In the genomic region with DNA sequence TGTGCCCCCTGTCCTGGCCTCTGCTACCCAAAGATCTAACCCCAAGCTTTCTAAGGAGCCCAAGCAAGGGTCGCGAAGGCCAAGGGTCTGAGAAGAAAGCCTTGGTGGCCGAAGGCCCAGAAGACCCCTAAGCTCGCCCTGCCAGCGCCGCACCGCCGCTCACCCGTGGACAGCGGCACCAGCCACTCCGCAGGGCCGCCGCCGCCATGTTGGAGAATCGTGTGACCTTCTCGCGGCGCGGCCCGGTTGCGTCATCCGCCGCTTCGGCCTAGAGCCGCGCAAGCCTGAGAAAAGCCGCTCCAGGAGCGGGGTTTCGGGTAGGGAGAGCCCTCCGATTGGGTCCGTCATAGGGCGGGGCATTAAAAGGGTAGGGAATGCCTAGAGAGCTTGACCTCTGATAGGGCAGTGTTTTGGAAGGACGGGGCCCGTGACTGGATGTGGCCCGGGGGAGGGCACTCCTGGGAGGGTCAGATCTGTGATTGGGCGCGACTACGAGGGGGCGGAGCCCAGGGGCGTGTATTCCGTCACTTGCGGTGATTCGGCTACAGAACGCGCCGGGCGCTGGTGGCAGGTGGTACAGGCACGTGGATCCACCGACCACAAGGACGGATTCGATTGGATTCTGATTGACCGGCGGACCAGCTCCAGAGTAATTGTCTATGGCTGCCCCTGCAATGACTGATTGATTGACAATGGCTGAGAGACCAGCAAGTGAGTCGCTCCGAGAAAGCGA, we compare ENCODE assay signal across 8 cellular contexts. TPM values are rescaled to one million over a fixed set of nuclear protein-coding genes. Genes with fewer than 3 reads are reported as not detected.
A peak's percentile ranks its signal among the peaks of the same experiment; 100 is the strongest.
DNase-seq lines count a peak whose midpoint lies in the region; ATAC-seq, FAIRE-seq and TF ChIP-seq lines count a peak whose summit lies in the region.

A gene with protein sequence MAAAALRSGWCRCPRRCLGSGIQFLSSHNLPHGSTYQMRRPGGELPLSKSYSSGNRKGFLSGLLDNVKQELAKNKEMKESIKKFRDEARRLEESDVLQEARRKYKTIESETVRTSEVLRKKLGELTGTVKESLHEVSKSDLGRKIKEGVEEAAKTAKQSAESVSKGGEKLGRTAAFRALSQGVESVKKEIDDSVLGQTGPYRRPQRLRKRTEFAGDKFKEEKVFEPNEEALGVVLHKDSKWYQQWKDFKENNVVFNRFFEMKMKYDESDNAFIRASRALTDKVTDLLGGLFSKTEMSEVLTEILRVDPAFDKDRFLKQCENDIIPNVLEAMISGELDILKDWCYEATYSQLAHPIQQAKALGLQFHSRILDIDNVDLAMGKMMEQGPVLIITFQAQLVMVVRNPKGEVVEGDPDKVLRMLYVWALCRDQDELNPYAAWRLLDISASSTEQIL (minus strand): TSS at position 223 of the 733 bp plus-strand sequence. CDS start 15 bp downstream, at position 208.

- TF ChIP-seq POLR2A in GM12892 (IDR thresholded peaks at IDR 0.05; ENCODE audit: low read depth, low read length) (peak; percentile 97), adrenal gland (IDR thresholded peaks at IDR 0.05) (peak; percentile 56 to 90), heart left ventricle (IDR thresholded peaks at IDR 0.05) (peak in 1 of 2 donors; percentile 85)

- peak within 1 kb of the TSS; percentile 99 for H3K27ac Mint-ChIP-seq in type B pancreatic cell

- H3K9me3 Mint-ChIP-seq in type B pancreatic cell: no peaks in the 10 kb centered on the region

- H3K4me3 Mint-ChIP-seq in type B pancreatic cell: peak within 1 kb of the TSS; percentile 97

- no peaks in the 10 kb centered on the region for H3K27me3 Mint-ChIP-seq in type B pancreatic cell

- peaks cover 22% of the 10 kb centered on the region for H3K4me1 Mint-ChIP-seq in type B pancreatic cell (ENCODE audit: unreplicated experiment)

- peaks cover 0 to 17% of the 10 kb centered on the region in 2 donors for H3K36me3 ChIP-seq in adrenal gland (replicated peaks in 1 of 2)
- H3K36me3 ChIP-seq in heart left ventricle: peaks cover 0 to 27% (median 23%) of the 10 kb centered on the region in 9 donors

- ATAC-seq in HG02852 (IDR thresholded peaks at IDR 0.05; ENCODE audit: unreplicated experiment): peak; percentile 94
- peak; percentile 98 to 100 (median 99) for ATAC-seq in heart left ventricle

- peak within 1 kb of the TSS; percentile 81 to 97 (median 96) for H3K27ac ChIP-seq in adrenal gland
- H3K27ac ChIP-seq in heart left ventricle: peak within 1 kb of the TSS; percentile 83 to 99 (median 94)

- no peak for TF ChIP-seq CTCF in adrenal gland (IDR thresholded peaks at IDR 0.05)
- peak in 1 of 12 donors; percentile 8 for TF ChIP-seq CTCF in heart left ventricle (IDR thresholded peaks at IDR 0.05)
- TF ChIP-seq CTCF in type B pancreatic cell (conservative IDR thresholded peaks at IDR 0.05): no peak

- peak; percentile 100 for FAIRE-seq in GM12892 (lab: Jason Lieb, UNC)

- H3K9me3 ChIP-seq in adrenal gland (replicated peaks in 1 of 3) (no peaks in the 10 kb centered on the region), heart left ventricle (no peaks in the 10 kb centered on the region)

- H3K4me1 ChIP-seq in adrenal gland (replicated peaks in 1 of 2): peaks cover 7 to 13% of the 10 kb centered on the region in 2 donors
- peaks cover 0 to 25% (median 15%) of the 10 kb centered on the region in 12 donors for H3K4me1 ChIP-seq in heart left ventricle

- 0% methylated on average over 14 to 56 of the region's 56 CpGs for WGBS in adrenal gland, 4 donors
- 0% methylated on average over 41 to 56 of the region's 56 CpGs for WGBS in heart left ventricle, 4 donors

- intact Hi-C loops in adrenal gland (cut with DNase I) (loop anchor here (2.0 to 10.0 kb wide), 2 partner anchors 57 to 311 kb away; no protein-coding TSS in a partner anchor), heart left ventricle (cut with DNase I) (loop anchor here (1.0 to 10.0 kb wide), 12 partner anchors 40 to 310 kb away; a partner anchor contains a TSS)

- peak within 1 kb of the TSS; percentile 48 to 97 (median 81) for H3K4me3 ChIP-seq in adrenal gland
- H3K4me3 ChIP-seq in heart left ventricle: peak within 1 kb of the TSS; percentile 52 to 100 (median 86)

- H3K27me3 ChIP-seq in adrenal gland (no peaks in the 10 kb centered on the region), heart left ventricle (no peaks in the 10 kb centered on the region)

- H3K36me3 Mint-ChIP-seq in type B pancreatic cell: peaks cover 3% of the 10 kb centered on the region

- DNase-seq in GM12892 (ENCODE audit: insufficient read length) (peak; percentile 96), NCI-H146 (lab: John Stamatoyannopoulos, UW) (peak; percentile 98), T-helper 1 cell (peak; percentile 96 to 99 (median 98)), adrenal gland (peak; percentile 99 to 100 (median 100)), heart left ventricle (peak; percentile 99 to 100 (median 100)), pons (ENCODE audit: low spot score) (peak; percentile 100), type B pancreatic cell (ENCODE audit: extremely low spot score, unreplicated experiment) (peak; percentile 99)

RNA-seq across cellular contexts. Expression of the gene that starts here (rescaled TPM):
- polyA plus RNA-seq in GM12892 (2012; ENCODE audit: missing spikeins): 37.6 TPM
- total RNA-seq in adrenal gland: 10 to 100 TPM; 50.6 to 88.2 (median 60.8) TPM
- polyA plus RNA-seq in adrenal gland: 100 to 1,000 TPM in 2 of 3 donors, 10 to 100 TPM in 1; 58.3 to 218 (median 183) TPM
- total RNA-seq in heart left ventricle: 10 to 100 TPM; 55.9 to 99.9 (median 70.6) TPM
- 100 to 1,000 TPM in 1 of 2 donors, 10 to 100 TPM in 1; 99.6 to 140 TPM for polyA plus RNA-seq in heart left ventricle
- 73.7 and 80.4 TPM in 2 replicates for total RNA-seq in type B pancreatic cell (ENCODE audit: low replicate concordance)

Comparison
In these comparisons a context has a peak if more than half of its experiments do, and no peak if none do; other contexts are left out.
1. Peak in every context shown above with its lines: DNase-seq, ATAC-seq, H3K4me3 ChIP-seq and H3K27ac ChIP-seq.